ENCODE assay signal across 21 cellular contexts in the genomic region with DNA sequence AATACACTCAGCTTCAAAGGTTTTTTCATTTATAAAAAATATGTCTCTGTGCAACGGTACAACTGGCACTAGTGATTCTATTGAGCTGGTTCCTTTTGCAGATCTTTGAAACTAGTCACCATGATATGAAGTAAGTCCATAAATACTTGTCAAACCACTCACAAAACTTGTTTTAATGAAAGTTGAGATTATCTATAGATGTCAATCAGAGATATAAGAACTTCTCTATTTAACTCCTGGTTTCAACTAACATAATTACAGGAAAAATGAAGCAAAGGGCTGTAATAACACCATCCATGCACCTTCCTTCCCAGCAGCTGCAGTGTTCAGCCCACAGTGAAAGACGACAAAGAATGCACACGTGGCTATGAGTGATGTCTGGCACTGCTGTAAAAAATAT. TPM values are rescaled to one million over a fixed set of nuclear protein-coding genes. Genes with fewer than 3 reads are reported as not detected.
DNase-seq lines count a peak whose midpoint lies in the region; ATAC-seq, FAIRE-seq and TF ChIP-seq lines count a peak whose summit lies in the region.
"Had no signal": no experiment of that assay in that cellular context is flagged by ENCODE, and none has a peak within 500 bp of the region (broad histone marks: within the 10 kb centered on the region; RNA-seq: fewer than 3 reads in every experiment).

No MANE protein-coding gene starts in this region.

- intact Hi-C loops in CD4-positive, alpha-beta T cell (cut with DNase I, micrococcal nuclease), result loop anchor here in 1 of 2 experiments (2.0 kb wide), 1 partner anchor 13 kb away; no protein-coding TSS in a partner anchor
- intact Hi-C loops in A673 (cut with micrococcal nuclease; ENCODE audit: unreplicated experiment), result no loop called here

- H4K20me1 ChIP-seq in osteoblast (ENCODE audit: insufficient read depth, low read length), result peaks cover 15% of the 10 kb centered on the region

- no peak for TF ChIP-seq CTCF in CD4-positive, alpha-beta T cell (IDR thresholded peaks at IDR 0.05)
- TF ChIP-seq CTCF in A673 (conservative IDR thresholded peaks at IDR 0.05; ENCODE audit: low read depth, low read length), result no peak
- no peak for TF ChIP-seq CTCF in osteoblast (IDR thresholded peaks at IDR 0.05; ENCODE audit: extremely low read depth, low read depth, low read length)

- H3K4me1 Mint-ChIP-seq in CD4-positive, alpha-beta T cell (ENCODE audit: low read depth), result peaks cover 81% of the 10 kb centered on the region
- H3K4me1 Mint-ChIP-seq in activated T-helper 17 cell treated with anti-CD3 and anti-CD28 coated beads, Interleukin-2, amount 50 U/mL, for 72 hours, result peaks cover 53% of the 10 kb centered on the region

- BruUV-seq in A673 (replicated peaks; lab: Mats Ljungman, UMichigan), result no TSS peak

- H3K27me3 Mint-ChIP-seq in CD4-positive, alpha-beta T cell, result no peaks in the 10 kb centered on the region
- H3K27me3 Mint-ChIP-seq in activated T-helper 17 cell treated with anti-CD3 and anti-CD28 coated beads, Interleukin-2, amount 50 U/mL, for 72 hours, result no peaks in the 10 kb centered on the region

- POLR2A ChIA-PET in CD4-positive, alpha-beta T cell (lab: Charles Lee), result interaction anchor here (0.6 to 2.9 kb wide), 3 partner anchors 15 to 47 kb away, joined by 3 to 8 read pairs (median 4); no protein-coding TSS in a partner anchor
- POLR2A ChIA-PET in A673 (lab: Charles Lee; ENCODE audit: low non-redundant PET), result no interaction called here

- H3K36me3 Mint-ChIP-seq in CD4-positive, alpha-beta T cell (ENCODE audit: low read depth), result peaks cover 73% of the 10 kb centered on the region
- peaks cover 87% of the 10 kb centered on the region for H3K36me3 Mint-ChIP-seq in activated T-helper 17 cell treated with anti-CD3 and anti-CD28 coated beads, Interleukin-2, amount 50 U/mL, for 72 hours (ENCODE audit: low read depth)

- no peak for TF ChIP-seq POLR2A in GM12892 (IDR thresholded peaks at IDR 0.05; ENCODE audit: low read depth, low read length)

- no peak overlapping the region for H3K4me2 ChIP-seq in osteoblast (ENCODE audit: insufficient read depth, low read length)

- FAIRE-seq in GM12892 (lab: Jason Lieb, UNC), result peak; percentile 24
- FAIRE-seq: GM12891, kidney had no signal

- H3K4me3 ChIP-seq in A673 (ENCODE audit: low read depth, low read length, poor library complexity, severe bottlenecking) (no peak overlapping the region), osteoblast (ENCODE audit: insufficient read depth, low read length) (no peak overlapping the region)
- H3K4me3 ChIP-seq: BLaER1 treated with 17β-estradiol and CSF1 and Interleukin-3, amounts not matched to agents 10 nM and 100 nM; right atrium auricular region; SK-N-MC; transverse colon had no signal

- no peak for ATAC-seq in CD4-positive, alpha-beta T cell (ENCODE audit: poor library complexity)
- ATAC-seq in activated T-helper 17 cell treated with anti-CD3 and anti-CD28 coated beads, Interleukin-2, amount 50 U/mL, for 72 hours (replicated peaks), result no peak
- no peak for ATAC-seq in GM18868 (IDR thresholded peaks at IDR 0.05; ENCODE audit: unreplicated experiment)

- CTCF ChIA-PET in CD4-positive, alpha-beta T cell (lab: Charles Lee), result interaction anchor here (1.2 to 2.0 kb wide), 3 partner anchors 8 to 44 kb away, joined by 4 to 8 read pairs (median 4); no protein-coding TSS in a partner anchor
- CTCF ChIA-PET in A673 (lab: Charles Lee), result no interaction called here

- H3K27ac ChIP-seq in CD4-positive, alpha-beta T cell (ENCODE audit: low read depth, low read length), result no peak overlapping the region
- H3K27ac ChIP-seq in A673 (ENCODE audit: low read depth, low read length, poor library complexity, severe bottlenecking) (no peak overlapping the region), osteoblast (ENCODE audit: low read depth, low read length) (no peak overlapping the region)
- H3K27ac ChIP-seq: BLaER1 treated with 17β-estradiol and CSF1 and Interleukin-3, amounts not matched to agents 10 nM and 100 nM; HL-60; right atrium auricular region; SK-N-MC; transverse colon had no signal

- peaks cover 37% of the 10 kb centered on the region for H3K79me2 ChIP-seq in osteoblast (ENCODE audit: insufficient read depth, low read length)

- H3K4me3 Mint-ChIP-seq in CD4-positive, alpha-beta T cell, result peak overlapping the region; percentile 30
- peak overlapping the region; percentile 48 for H3K4me3 Mint-ChIP-seq in activated T-helper 17 cell treated with anti-CD3 and anti-CD28 coated beads, Interleukin-2, amount 50 U/mL, for 72 hours

- no peaks in the 10 kb centered on the region for H3K9me3 ChIP-seq in CD4-positive, alpha-beta T cell (ENCODE audit: control insufficient read depth, low read length)
- H3K9me3 ChIP-seq in A673 (ENCODE audit: low read depth, low read length, poor library complexity, severe bottlenecking), result no peaks in the 10 kb centered on the region
- no peaks in the 10 kb centered on the region for H3K9me3 ChIP-seq in osteoblast (ENCODE audit: low read depth, low read length)
- H3K9me3 ChIP-seq: BLaER1 treated with 17β-estradiol and CSF1 and Interleukin-3, amounts not matched to agents 10 nM and 100 nM; right atrium auricular region; transverse colon had no signal

- H3K4me1 ChIP-seq in A673 (ENCODE audit: insufficient read depth, low read length, poor library complexity, severe bottlenecking), result peaks cover 6% of the 10 kb centered on the region
- H3K4me1 ChIP-seq in osteoblast (ENCODE audit: insufficient read depth, low read length), result peaks cover 14% of the 10 kb centered on the region

- H3K27me3 ChIP-seq in CD4-positive, alpha-beta T cell (ENCODE audit: control insufficient read depth, insufficient read depth, low read length), result no peaks in the 10 kb centered on the region
- H3K27me3 ChIP-seq in A673 (replicated peaks; ENCODE audit: insufficient read depth, low read depth, low read length, poor library complexity), result no peaks in the 10 kb centered on the region
- no peaks in the 10 kb centered on the region for H3K27me3 ChIP-seq in osteoblast (ENCODE audit: insufficient read depth, low read length)
- H3K27me3 ChIP-seq: BLaER1 treated with 17β-estradiol and CSF1 and Interleukin-3, amounts not matched to agents 10 nM and 100 nM; right atrium auricular region; transverse colon had no signal

- H3K36me3 ChIP-seq in A673 (ENCODE audit: insufficient read depth, low read length, poor library complexity, severe bottlenecking), result no peaks in the 10 kb centered on the region
- H3K36me3 ChIP-seq in osteoblast (ENCODE audit: insufficient read depth, low read length), result peaks cover 16% of the 10 kb centered on the region
- H3K36me3 ChIP-seq: transverse colon had no signal

- peak overlapping the region; percentile 73 for H3K27ac Mint-ChIP-seq in CD4-positive, alpha-beta T cell
- peak overlapping the region; percentile 80 for H3K27ac Mint-ChIP-seq in activated T-helper 17 cell treated with anti-CD3 and anti-CD28 coated beads, Interleukin-2, amount 50 U/mL, for 72 hours

- DNase-seq in CD4-positive, alpha-beta T cell, result no peak
- DNase-seq in GM12892 (ENCODE audit: insufficient read length) (no peak), myocyte (ENCODE audit: low read depth) (peak; percentile 36), A673 (ENCODE audit: low spot score) (no peak), osteoblast (ENCODE audit: insufficient read length, low spot score, missing footprints) (no peak)
- DNase-seq: activated CD4-positive, alpha-beta T cell treated with anti-CD3 and anti-CD28 coated beads for 4 hours; Kasumi-1; kidney; MV-4-11; NCI-H146; NCI-H2107; NCI-H446 treated with DMSO at 0.1 percent for 48 hours; stimulated activated CD4-positive, alpha-beta T cell treated with anti-CD3 and anti-CD28 coated beads, Interleukin-2, amount 100 ng/mL, for 48 hours; transverse colon had no signal

- H3K9me3 Mint-ChIP-seq in CD4-positive, alpha-beta T cell, result no peaks in the 10 kb centered on the region
- H3K9me3 Mint-ChIP-seq in activated T-helper 17 cell treated with anti-CD3 and anti-CD28 coated beads, Interleukin-2, amount 50 U/mL, for 72 hours, result no peaks in the 10 kb centered on the region

- no peak overlapping the region for H2AFZ ChIP-seq in osteoblast (ENCODE audit: low read length)

RNA-seq across cellular contexts. Expression of a gene that starts 44.7 kb away (rescaled TPM):
- total RNA-seq in CD4-positive, alpha-beta T cell, result 100 to 1,000 TPM; 288 to 307 TPM
- 128 TPM for polyA plus RNA-seq in GM12892 (2012; ENCODE audit: missing spikeins)
- 100 to 1,000 TPM; 140 to 209 TPM for total RNA-seq in activated T-helper 17 cell treated with anti-CD3 and anti-CD28 coated beads, Interleukin-2, amount 50 U/mL, for 72 hours
- 126 and 144 TPM in 2 replicates for total RNA-seq in myocyte
- 63.8 TPM for polyA plus RNA-seq in myocyte (2012)
- 210 and 214 TPM in 2 replicates for total RNA-seq in A673 (2021)
- 89.3 and 91.9 TPM in 2 replicates for total RNA-seq in osteoblast
